28 cellular contexts compared by ENCODE assay signal in genomic region chr12:125216720-125217119, GRCh38. TPM values are rescaled to one million over a fixed set of nuclear protein-coding genes. Genes with fewer than 3 reads are reported as not detected.
"Had no signal": no experiment of that assay in that cellular context is flagged by ENCODE, and none has a peak within 500 bp of the region (broad histone marks: within the 10 kb centered on the region; RNA-seq: fewer than 3 reads in every experiment).

No MANE protein-coding gene starts in this region.

- H3K4me3 Mint-ChIP-seq: immature natural killer cell; mesothelial cell of epicardium; naive B cell; natural killer cell; stimulated activated memory B cell treated with anti-CD40 and anti-IgM and Interleukin-4, amounts not matched to agents 10 μg/mL and 1 μg/mL and 100 μg/mL, for 72 hours; stimulated activated naive CD8-positive, alpha-beta T cell treated with anti-CD3 and anti-CD28 coated beads, Interleukin-15, amount 100 ng/mL, for 72 hours had no signal

- ATAC-seq: left colon; natural killer cell; right lobe of liver; stimulated activated memory B cell treated with anti-CD40 and anti-IgM and Interleukin-4, amounts not matched to agents 10 μg/mL and 1 μg/mL and 100 μg/mL, for 72 hours; stimulated activated naive CD8-positive, alpha-beta T cell treated with anti-CD3 and anti-CD28 coated beads, Interleukin-15, amount 100 ng/mL, for 72 hours had no signal

- DNase-seq: hypothalamus; immature natural killer cell; kidney; left colon; left ventricle myocardium inferior; mesendoderm; naive B cell; natural killer cell; occipital lobe; right lobe of liver; stimulated activated CD4-positive, alpha-beta T cell treated with anti-CD3 and anti-CD28 coated beads, Interleukin-1b, Interleukin-23, amount 100 ng/mL, for 48 hours; stimulated activated CD4-positive, alpha-beta T cell treated with anti-CD3 and anti-CD28 coated beads, Interleukin-2, amount 100 ng/mL, for 48 hours; stimulated activated CD4-positive, alpha-beta T cell treated with anti-CD3 and anti-CD28 coated beads, Interleukin-4, amount 100 ng/mL, for 4 hours; stimulated activated CD8-positive, alpha-beta memory T cell treated with anti-CD3 and anti-CD28 coated beads, Interleukin-4, amount 100 ng/mL, for 48 hours; stimulated activated naive CD4-positive, alpha-beta T cell treated with Interleukin-2 at 50 U/mL for 16 hours; stimulated activated naive CD8-positive, alpha-beta T cell treated with anti-CD3 and anti-CD28 coated beads, Interleukin-15, amount 100 ng/mL, for 72 hours; substantia nigra; thyroid gland; transverse colon had no signal

- H3K4me2 ChIP-seq: smooth muscle cell had no signal

- H3K4me1 ChIP-seq: left ventricle myocardium inferior, parathyroid adenoma, right atrium auricular region, thyroid gland, transverse colon, upper lobe of left lung, vagina had no signal

- H3K4me1 Mint-ChIP-seq: immature natural killer cell; mesothelial cell of epicardium; naive B cell; natural killer cell; stimulated activated memory B cell treated with anti-CD40 and anti-IgM and Interleukin-4, amounts not matched to agents 10 μg/mL and 1 μg/mL and 100 μg/mL, for 72 hours; stimulated activated naive CD8-positive, alpha-beta T cell treated with anti-CD3 and anti-CD28 coated beads, Interleukin-15, amount 100 ng/mL, for 72 hours had no signal

- H3K9me3 ChIP-seq: left ventricle myocardium inferior, neutrophil, right atrium auricular region, right lobe of liver, thyroid gland, transverse colon, upper lobe of left lung, vagina had no signal

- H3K36me3 ChIP-seq: left ventricle myocardium inferior, neutrophil, right atrium auricular region, right lobe of liver, thyroid gland, transverse colon, upper lobe of left lung, vagina had no signal

- H3K9ac ChIP-seq: parathyroid adenoma had no signal

- H3K4me3 ChIP-seq: left ventricle myocardium inferior, lung, right atrium auricular region, right lobe of liver, smooth muscle cell, thyroid gland, transverse colon, upper lobe of left lung, vagina had no signal

- H3K27ac ChIP-seq: left ventricle myocardium inferior, neutrophil, parathyroid adenoma, right atrium auricular region, right lobe of liver, thyroid gland, transverse colon, upper lobe of left lung, vagina had no signal

- H2AFZ ChIP-seq: parathyroid adenoma had no signal

- H3K9me3 Mint-ChIP-seq: mesothelial cell of epicardium, natural killer cell had no signal

- H3K27me3 ChIP-seq: right atrium auricular region, right lobe of liver, thyroid gland, upper lobe of left lung, vagina had no signal

- H3K27ac Mint-ChIP-seq: immature natural killer cell; mesothelial cell of epicardium; naive B cell; natural killer cell; stimulated activated memory B cell treated with anti-CD40 and anti-IgM and Interleukin-4, amounts not matched to agents 10 μg/mL and 1 μg/mL and 100 μg/mL, for 72 hours; stimulated activated naive CD8-positive, alpha-beta T cell treated with anti-CD3 and anti-CD28 coated beads, Interleukin-15, amount 100 ng/mL, for 72 hours had no signal

- H3K36me3 Mint-ChIP-seq: immature natural killer cell; mesothelial cell of epicardium; naive B cell; natural killer cell; stimulated activated memory B cell treated with anti-CD40 and anti-IgM and Interleukin-4, amounts not matched to agents 10 μg/mL and 1 μg/mL and 100 μg/mL, for 72 hours had no signal

RNA-seq across cellular contexts. Expression of gene TMEM132B, which starts 30.5 kb away (rescaled TPM):
- total RNA-seq: natural killer cell, smooth muscle cell had no signal
- polyA plus RNA-seq: immature natural killer cell had no signal
